26 cellular contexts compared by ENCODE assay signal in the genomic region with DNA sequence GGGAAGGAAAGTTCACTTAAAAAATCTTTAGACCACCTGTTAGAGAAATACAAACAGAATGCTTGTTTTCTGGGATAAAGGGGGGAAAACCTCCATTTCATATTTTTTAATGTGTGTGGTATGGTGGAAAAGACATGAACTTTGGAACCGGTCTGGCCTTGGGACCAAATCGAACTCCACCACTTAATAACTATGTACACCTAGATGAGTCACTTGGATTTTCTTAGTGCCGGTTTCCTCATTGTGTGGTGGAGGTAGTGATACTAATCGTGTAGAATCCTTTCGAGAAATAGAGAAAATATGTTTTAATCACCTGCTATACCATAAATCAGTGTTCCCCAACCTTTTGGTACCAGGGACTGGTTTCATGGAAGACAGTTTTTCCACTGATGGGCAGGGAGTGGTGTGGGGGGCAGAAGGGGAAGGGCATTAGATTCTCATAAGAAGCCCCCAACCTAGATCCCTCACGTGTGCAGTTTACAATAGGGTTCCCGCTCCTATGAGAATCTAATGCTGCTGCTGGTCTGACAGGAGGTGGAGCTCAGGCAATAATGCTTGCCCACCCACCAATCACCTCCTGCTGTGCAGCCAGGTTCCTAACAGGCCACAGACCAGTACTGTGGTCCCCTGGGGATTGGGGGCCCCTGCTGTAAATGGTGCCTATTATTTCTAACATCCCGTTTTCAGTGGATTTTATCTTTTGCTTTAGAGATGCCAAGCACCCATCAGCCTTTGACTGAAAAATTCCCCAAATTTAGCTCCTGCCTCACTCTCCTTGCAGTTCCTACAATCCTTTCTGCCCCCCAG.
A peak's percentile ranks its signal among the peaks of the same experiment; 100 is the strongest.
DNase-seq lines count a peak whose midpoint lies in the region; ATAC-seq and TF ChIP-seq lines count a peak whose summit lies in the region.
"Had no signal": no experiment of that assay in that cellular context is flagged by ENCODE, and none has a peak within 500 bp of the region (broad histone marks: within the 10 kb centered on the region; RNA-seq: fewer than 3 reads in every experiment).

No MANE protein-coding gene starts in this region.

- TF ChIP-seq CTCF in colonic mucosa (IDR thresholded peaks at IDR 0.05): no peak

- H3K27me3 ChIP-seq in colonic mucosa (no peaks in the 10 kb centered on the region), mucosa of rectum (ENCODE audit: control insufficient read depth in 2 of 2, insufficient read depth in 2 of 2, low read length in 2 of 2) (no peaks in the 10 kb centered on the region)
- H3K27me3 ChIP-seq: spleen, thyroid gland had no signal

- no peaks in the 10 kb centered on the region for H3K27me3 Mint-ChIP-seq in activated CD8-positive, alpha-beta memory T cell treated with anti-CD3 and anti-CD28 coated beads, Interleukin-2, amount 10 ng/mL, durations not matched to agents 7 days and 5 days
- H3K27me3 Mint-ChIP-seq: central memory CD8-positive, alpha-beta T cell had no signal

- no peak overlapping the region for H3K4me3 Mint-ChIP-seq in activated CD8-positive, alpha-beta memory T cell treated with anti-CD3 and anti-CD28 coated beads, Interleukin-2, amount 10 ng/mL, durations not matched to agents 7 days and 5 days
- H3K4me3 Mint-ChIP-seq: activated naive CD4-positive, alpha-beta T cell treated with anti-CD3 and anti-CD28 coated beads, Interleukin-2, amount 10 ng/mL, durations not matched to agents 7 days and 5 days; activated T-cell treated with anti-CD3 and anti-CD28 coated beads, Interleukin-2, amount 50 U/mL, for 72 hours; central memory CD8-positive, alpha-beta T cell had no signal

- H3K27ac Mint-ChIP-seq in activated CD8-positive, alpha-beta memory T cell treated with anti-CD3 and anti-CD28 coated beads, Interleukin-2, amount 10 ng/mL, durations not matched to agents 7 days and 5 days: no peak overlapping the region
- H3K27ac Mint-ChIP-seq: activated naive CD4-positive, alpha-beta T cell treated with anti-CD3 and anti-CD28 coated beads, Interleukin-2, amount 10 ng/mL, durations not matched to agents 7 days and 5 days; activated T-cell treated with anti-CD3 and anti-CD28 coated beads, Interleukin-2, amount 50 U/mL, for 72 hours had no signal

- H3K9me3 Mint-ChIP-seq in activated CD8-positive, alpha-beta memory T cell treated with anti-CD3 and anti-CD28 coated beads, Interleukin-2, amount 10 ng/mL, durations not matched to agents 7 days and 5 days (ENCODE audit: low read depth): no peaks in the 10 kb centered on the region
- H3K9me3 Mint-ChIP-seq: activated naive CD4-positive, alpha-beta T cell treated with anti-CD3 and anti-CD28 coated beads, Interleukin-2, amount 10 ng/mL, durations not matched to agents 7 days and 5 days; activated T-cell treated with anti-CD3 and anti-CD28 coated beads, Interleukin-2, amount 50 U/mL, for 72 hours; central memory CD8-positive, alpha-beta T cell had no signal

- in situ Hi-C loops in G401 (cut with HindIII; ENCODE audit: low sequenced_read_pairs): no loop called here

- no peaks in the 10 kb centered on the region for H3K9me3 ChIP-seq in colonic mucosa
- no peaks in the 10 kb centered on the region for H3K9me3 ChIP-seq in mucosa of rectum (ENCODE audit: control insufficient read depth in 2 of 2, low read length in 2 of 2)
- H3K9me3 ChIP-seq: left ventricle myocardium inferior, spleen, thyroid gland had no signal

- no peak for ATAC-seq in activated CD8-positive, alpha-beta memory T cell treated with anti-CD3 and anti-CD28 coated beads, Interleukin-2, amount 10 ng/mL, durations not matched to agents 7 days and 5 days
- ATAC-seq in GM18868 (IDR thresholded peaks at IDR 0.05; ENCODE audit: unreplicated experiment): no peak
- no peak for ATAC-seq in GM18870 (IDR thresholded peaks at IDR 0.05; ENCODE audit: unreplicated experiment)
- ATAC-seq in GM21825 (IDR thresholded peaks at IDR 0.05; ENCODE audit: unreplicated experiment): no peak
- ATAC-seq: activated T-cell treated with anti-CD3 and anti-CD28 coated beads, Interleukin-2, amount 50 U/mL, for 72 hours; stimulated activated naive CD8-positive, alpha-beta T cell treated with anti-CD3 and anti-CD28 coated beads, Interleukin-15, Interleukin-2, amounts not matched to agents 100 U/mL and 50 U/mL, for 24 hours had no signal

- intact Hi-C loops in colonic mucosa (cut with DNase I): no loop called here

- H3K27ac ChIP-seq in colonic mucosa (peak overlapping the region; percentile 53), mucosa of rectum (ENCODE audit: low read depth in 2 of 2, low read length in 2 of 2) (peak overlapping the region; percentile 72 to 79)
- H3K27ac ChIP-seq: epithelial cell of prostate, KMS-11, spleen, thyroid gland had no signal

- H3K36me3 Mint-ChIP-seq in activated CD8-positive, alpha-beta memory T cell treated with anti-CD3 and anti-CD28 coated beads, Interleukin-2, amount 10 ng/mL, durations not matched to agents 7 days and 5 days: no peaks in the 10 kb centered on the region
- H3K36me3 Mint-ChIP-seq: activated naive CD4-positive, alpha-beta T cell treated with anti-CD3 and anti-CD28 coated beads, Interleukin-2, amount 10 ng/mL, durations not matched to agents 7 days and 5 days had no signal

- DNase-seq in activated CD8-positive, alpha-beta memory T cell treated with anti-CD3 and anti-CD28 coated beads for 24 hours: peak; percentile 9
- DNase-seq in activated CD8-positive, alpha-beta memory T cell treated with anti-CD3 and anti-CD28 coated beads, Interleukin-2, amount 10 ng/mL, durations not matched to agents 7 days and 5 days: no peak
- DNase-seq in colonic mucosa (peak; percentile 39), G401 (ENCODE audit: low spot score) (no peak)
- DNase-seq: 8988T; activated CD4-positive, alpha-beta T cell treated with anti-CD3 and anti-CD28 coated beads for 1 hour; activated naive CD4-positive, alpha-beta T cell treated with anti-CD3 and anti-CD28 coated beads, Interleukin-2, amount 10 ng/mL, durations not matched to agents 7 days and 5 days; activated T-cell treated with anti-CD3 and anti-CD28 coated beads, Interleukin-2, amount 50 U/mL, for 72 hours; EL; left ventricle myocardium inferior; NCI-H1092; NCI-H2029; NCI-H2227 treated with DMSO at 0.1 percent for 48 hours; NCI-H748 treated with DMSO at 0.1 percent for 48 hours; Right ventricle myocardium superior; spleen; stimulated activated CD4-positive, alpha-beta T cell treated with anti-CD3 and anti-CD28 coated beads, Interleukin-4, amount 100 ng/mL, for 1 hour; stimulated activated naive CD8-positive, alpha-beta T cell treated with anti-CD3 and anti-CD28 coated beads, Interleukin-15, Interleukin-2, amounts not matched to agents 100 U/mL and 50 U/mL, for 24 hours; thyroid gland had no signal

- peaks cover 4% of the 10 kb centered on the region for H3K4me1 ChIP-seq in colonic mucosa
- H3K4me1 ChIP-seq in mucosa of rectum (ENCODE audit: control insufficient read depth in 2 of 2, insufficient read depth in 2 of 2, low read length in 2 of 2): peaks cover 32 to 37% of the 10 kb centered on the region in 2 donors

- H3K9ac ChIP-seq in colonic mucosa (ENCODE audit: low read depth in 2 of 2, low read length in 2 of 2) (peak overlapping the region in 1 of 2 donors; percentile 30), mucosa of rectum (ENCODE audit: low read depth in 1 of 2, low read length in 2 of 2) (peak overlapping the region in 1 of 2 donors; percentile 47)
- H3K9ac ChIP-seq: KMS-11 had no signal

- no peak overlapping the region for H3K4me3 ChIP-seq in colonic mucosa
- H3K4me3 ChIP-seq in mucosa of rectum (ENCODE audit: low read length in 2 of 2): peak overlapping the region in 1 of 2 donors; percentile 17
- H3K4me3 ChIP-seq: left ventricle myocardium inferior, spleen, thyroid gland had no signal

- H3K36me3 ChIP-seq in colonic mucosa: no peaks in the 10 kb centered on the region
- H3K36me3 ChIP-seq in mucosa of rectum (ENCODE audit: control insufficient read depth in 2 of 2, insufficient read depth in 2 of 2, low read length in 2 of 2): no peaks in the 10 kb centered on the region
- H3K36me3 ChIP-seq: left ventricle myocardium inferior, spleen, thyroid gland had no signal

- peaks cover 8% of the 10 kb centered on the region for H3K4me1 Mint-ChIP-seq in activated CD8-positive, alpha-beta memory T cell treated with anti-CD3 and anti-CD28 coated beads, Interleukin-2, amount 10 ng/mL, durations not matched to agents 7 days and 5 days

- CTCF ChIA-PET in activated CD8-positive, alpha-beta memory T cell treated with anti-CD3 and anti-CD28 coated beads, Interleukin-2, amount 10 ng/mL, durations not matched to agents 7 days and 5 days (lab: Charles Lee): no interaction called here

Comparison
In these comparisons a context has a peak if more than half of its experiments do, and no peak if none do; other contexts are left out.
1. DNase-seq: peak in activated CD8-positive, alpha-beta memory T cell treated with anti-CD3 and anti-CD28 coated beads for 24 hours (single experiment) and colonic mucosa (single experiment); none in activated CD8-positive, alpha-beta memory T cell treated with anti-CD3 and anti-CD28 coated beads, Interleukin-2, amount 10 ng/mL, durations not matched to agents 7 days and 5 days (single experiment) and G401 (single experiment).